ENCODE assay signal across 1 cellular context in the genomic region with DNA sequence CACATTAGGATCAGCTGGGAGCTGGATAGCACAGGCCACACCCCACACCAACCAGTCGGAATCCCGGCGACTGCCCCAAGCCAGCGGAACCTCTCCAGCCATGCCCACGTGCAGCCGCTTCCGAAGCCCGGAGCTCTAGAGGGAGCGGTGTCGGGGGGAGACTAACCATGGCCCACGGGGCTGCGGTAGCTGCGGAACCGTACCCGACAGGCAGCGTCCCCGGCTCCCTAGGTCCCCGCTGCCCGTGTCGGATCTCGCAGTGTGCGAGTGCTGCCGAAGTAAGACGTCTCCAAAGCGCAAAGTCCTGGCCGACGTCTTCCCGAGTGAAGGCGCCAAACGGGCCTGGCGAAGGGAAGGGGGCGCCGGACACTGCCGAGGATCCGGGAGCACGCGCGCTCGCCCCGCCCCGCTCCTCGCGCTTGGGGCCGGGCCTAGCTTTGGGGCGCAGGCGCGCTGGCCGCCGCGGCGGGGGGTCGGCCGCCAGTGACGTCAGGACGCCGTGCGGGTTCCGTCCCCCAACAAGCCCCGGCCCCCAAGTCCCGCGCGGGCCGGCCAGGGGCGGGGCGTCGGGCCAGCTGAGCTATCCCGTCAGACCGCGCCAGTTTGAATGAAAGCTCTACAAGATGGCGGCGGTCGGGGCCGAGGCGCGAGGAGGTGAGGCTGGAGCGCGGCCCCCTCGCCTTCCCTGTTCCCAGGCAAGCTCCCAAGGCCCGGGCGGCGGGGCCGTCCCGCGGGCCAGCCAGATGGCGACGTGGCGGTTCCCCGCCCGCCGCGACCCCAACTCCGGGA.
TF ChIP-seq lines count a peak whose summit lies in the region.

A gene with protein sequence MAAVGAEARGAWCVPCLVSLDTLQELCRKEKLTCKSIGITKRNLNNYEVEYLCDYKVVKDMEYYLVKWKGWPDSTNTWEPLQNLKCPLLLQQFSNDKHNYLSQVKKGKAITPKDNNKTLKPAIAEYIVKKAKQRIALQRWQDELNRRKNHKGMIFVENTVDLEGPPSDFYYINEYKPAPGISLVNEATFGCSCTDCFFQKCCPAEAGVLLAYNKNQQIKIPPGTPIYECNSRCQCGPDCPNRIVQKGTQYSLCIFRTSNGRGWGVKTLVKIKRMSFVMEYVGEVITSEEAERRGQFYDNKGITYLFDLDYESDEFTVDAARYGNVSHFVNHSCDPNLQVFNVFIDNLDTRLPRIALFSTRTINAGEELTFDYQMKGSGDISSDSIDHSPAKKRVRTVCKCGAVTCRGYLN (plus strand): TSS at position 601 of the 789 bp plus-strand sequence. CDS start 23 bp downstream, at position 624.

TF ChIP-seq in HepG2, 621 proteins besides CTCF, POLR2A, EP300 and RAD21 (continued from another document and continues in another):
- TF ChIP-seq ZFY (CRISPR knock-in tag; IDR thresholded peaks at IDR 0.05) (peak; percentile 92), ZNF777 (CRISPR knock-in tag; IDR thresholded peaks at IDR 0.05) (peak; percentile 84), JUND (CRISPR knock-in tag; IDR thresholded peaks at IDR 0.05) (peak; percentile 63; the same call in 1 of the 2 replicates), WIZ (CRISPR knock-in tag; IDR thresholded peaks at IDR 0.05) (0 out of 2 replicates have a peak, but pooled peaks have one; percentile 22), ISX (CRISPR knock-in tag; conservative IDR thresholded peaks at IDR 0.05) (no peak), U2AF1 (optimal IDR thresholded peaks at IDR 0.05; ENCODE audit: low read depth, low read length) (no peak), TGIF2 (CRISPR knock-in tag; IDR thresholded peaks at IDR 0.05) (peak; percentile 36; the same call in 1 of the 2 replicates), ZHX1 (CRISPR knock-in tag; IDR thresholded peaks at IDR 0.05; ENCODE audit: low read depth) (peak; percentile 26; the same call in 1 of the 2 replicates), BRCA1 (CRISPR knock-in tag; IDR thresholded peaks at IDR 0.05) (0 out of 2 replicates have a peak, but pooled peaks have one; percentile 79), SIN3B (IDR thresholded peaks at IDR 0.05; ENCODE audit: low read length) (peak; percentile 75; the same call in 1 of the 2 replicates), ZNF263 (CRISPR knock-in tag; IDR thresholded peaks at IDR 0.05) (peak; percentile 56; the same call in 1 of the 2 replicates), POLR2AphosphoS5 (IDR thresholded peaks at IDR 0.05; ENCODE audit: low read depth, low read length) (peak; percentile 86), HOXA9 (CRISPR knock-in tag; IDR thresholded peaks at IDR 0.05; ENCODE audit: borderline replicate concordance) (no peak), ZFP41 (CRISPR knock-in tag; IDR thresholded peaks at IDR 0.05; ENCODE audit: borderline replicate concordance) (no peak), ZNF792 (CRISPR knock-in tag; IDR thresholded peaks at IDR 0.05) (peak; percentile 64; the same call in 1 of the 2 replicates), ZNF605 (CRISPR knock-in tag; IDR thresholded peaks at IDR 0.05) (peak; percentile 83), CEBPG (CRISPR knock-in tag; IDR thresholded peaks at IDR 0.05) (0 out of 2 replicates have a peak, but pooled peaks have one; percentile 3), ZNF850 (CRISPR knock-in tag; conservative IDR thresholded peaks at IDR 0.05) (no peak), ZBTB7A (CRISPR knock-in tag; IDR thresholded peaks at IDR 0.05) (peak; percentile 69), GATAD2A (CRISPR knock-in tag; IDR thresholded peaks at IDR 0.05) (peak; percentile 17; the same call in 1 of the 2 replicates), E2F1 (CRISPR knock-in tag; IDR thresholded peaks at IDR 0.05) (peak; percentile 73; the same call in 1 of the 2 replicates), ZNF772 (CRISPR knock-in tag; IDR thresholded peaks at IDR 0.05) (no peak; the same call in 1 of the 2 replicates), DR1 (CRISPR knock-in tag; IDR thresholded peaks at IDR 0.05) (peak; percentile 73), CEBPZ (IDR thresholded peaks at IDR 0.05; ENCODE audit: low read length) (no peak), ZNF768 (CRISPR knock-in tag; IDR thresholded peaks at IDR 0.05) (peak; percentile 17; the same call in 1 of the 2 replicates), MEIS2 (CRISPR knock-in tag; IDR thresholded peaks at IDR 0.05) (peak; percentile 62; the same call in 1 of the 2 replicates), RCOR2 (CRISPR knock-in tag; IDR thresholded peaks at IDR 0.05) (no peak), SAP130 (CRISPR knock-in tag; IDR thresholded peaks at IDR 0.05; ENCODE audit: low read depth) (peak; percentile 82), TP53 (CRISPR knock-in tag; conservative IDR thresholded peaks at IDR 0.05) (0 out of 2 replicates have a peak, but pooled peaks have one; percentile 18), TEAD3 (CRISPR knock-in tag; optimal IDR thresholded peaks at IDR 0.05; ENCODE audit: borderline replicate concordance) (no peak), ZNF83 (CRISPR knock-in tag; IDR thresholded peaks at IDR 0.05; ENCODE audit: borderline replicate concordance) (no peak), ZNF44 (CRISPR knock-in tag; IDR thresholded peaks at IDR 0.05) (peak; percentile 77; the same call in 1 of the 2 replicates)
- TF ChIP-seq, protein P1, sequence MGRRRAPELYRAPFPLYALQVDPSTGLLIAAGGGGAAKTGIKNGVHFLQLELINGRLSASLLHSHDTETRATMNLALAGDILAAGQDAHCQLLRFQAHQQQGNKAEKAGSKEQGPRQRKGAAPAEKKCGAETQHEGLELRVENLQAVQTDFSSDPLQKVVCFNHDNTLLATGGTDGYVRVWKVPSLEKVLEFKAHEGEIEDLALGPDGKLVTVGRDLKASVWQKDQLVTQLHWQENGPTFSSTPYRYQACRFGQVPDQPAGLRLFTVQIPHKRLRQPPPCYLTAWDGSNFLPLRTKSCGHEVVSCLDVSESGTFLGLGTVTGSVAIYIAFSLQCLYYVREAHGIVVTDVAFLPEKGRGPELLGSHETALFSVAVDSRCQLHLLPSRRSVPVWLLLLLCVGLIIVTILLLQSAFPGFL (CRISPR knock-in tag; IDR thresholded peaks at IDR 0.05) = no peak
- TF ChIP-seq, protein P2, sequence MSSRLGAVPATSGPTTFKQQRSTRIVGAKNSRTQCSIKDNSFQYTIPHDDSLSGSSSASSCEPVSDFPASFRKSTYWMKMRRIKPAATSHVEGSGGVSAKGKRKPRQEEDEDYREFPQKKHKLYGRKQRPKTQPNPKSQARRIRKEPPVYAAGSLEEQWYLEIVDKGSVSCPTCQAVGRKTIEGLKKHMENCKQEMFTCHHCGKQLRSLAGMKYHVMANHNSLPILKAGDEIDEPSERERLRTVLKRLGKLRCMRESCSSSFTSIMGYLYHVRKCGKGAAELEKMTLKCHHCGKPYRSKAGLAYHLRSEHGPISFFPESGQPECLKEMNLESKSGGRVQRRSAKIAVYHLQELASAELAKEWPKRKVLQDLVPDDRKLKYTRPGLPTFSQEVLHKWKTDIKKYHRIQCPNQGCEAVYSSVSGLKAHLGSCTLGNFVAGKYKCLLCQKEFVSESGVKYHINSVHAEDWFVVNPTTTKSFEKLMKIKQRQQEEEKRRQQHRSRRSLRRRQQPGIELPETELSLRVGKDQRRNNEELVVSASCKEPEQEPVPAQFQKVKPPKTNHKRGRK (CRISPR knock-in tag; IDR thresholded peaks at IDR 0.05) = no peak
- TF ChIP-seq, protein P3, sequence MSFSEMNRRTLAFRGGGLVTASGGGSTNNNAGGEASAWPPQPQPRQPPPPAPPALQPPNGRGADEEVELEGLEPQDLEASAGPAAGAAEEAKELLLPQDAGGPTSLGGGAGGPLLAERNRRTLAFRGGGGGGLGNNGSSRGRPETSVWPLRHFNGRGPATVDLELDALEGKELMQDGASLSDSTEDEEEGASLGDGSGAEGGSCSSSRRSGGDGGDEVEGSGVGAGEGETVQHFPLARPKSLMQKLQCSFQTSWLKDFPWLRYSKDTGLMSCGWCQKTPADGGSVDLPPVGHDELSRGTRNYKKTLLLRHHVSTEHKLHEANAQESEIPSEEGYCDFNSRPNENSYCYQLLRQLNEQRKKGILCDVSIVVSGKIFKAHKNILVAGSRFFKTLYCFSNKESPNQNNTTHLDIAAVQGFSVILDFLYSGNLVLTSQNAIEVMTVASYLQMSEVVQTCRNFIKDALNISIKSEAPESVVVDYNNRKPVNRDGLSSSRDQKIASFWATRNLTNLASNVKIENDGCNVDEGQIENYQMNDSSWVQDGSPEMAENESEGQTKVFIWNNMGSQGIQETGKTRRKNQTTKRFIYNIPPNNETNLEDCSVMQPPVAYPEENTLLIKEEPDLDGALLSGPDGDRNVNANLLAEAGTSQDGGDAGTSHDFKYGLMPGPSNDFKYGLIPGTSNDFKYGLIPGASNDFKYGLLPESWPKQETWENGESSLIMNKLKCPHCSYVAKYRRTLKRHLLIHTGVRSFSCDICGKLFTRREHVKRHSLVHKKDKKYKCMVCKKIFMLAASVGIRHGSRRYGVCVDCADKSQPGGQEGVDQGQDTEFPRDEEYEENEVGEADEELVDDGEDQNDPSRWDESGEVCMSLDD (CRISPR knock-in tag; IDR thresholded peaks at IDR 0.05; ENCODE audit: borderline replicate concordance) = no peak; the same call in 1 of the 2 replicates
- TF ChIP-seq, protein P4, sequence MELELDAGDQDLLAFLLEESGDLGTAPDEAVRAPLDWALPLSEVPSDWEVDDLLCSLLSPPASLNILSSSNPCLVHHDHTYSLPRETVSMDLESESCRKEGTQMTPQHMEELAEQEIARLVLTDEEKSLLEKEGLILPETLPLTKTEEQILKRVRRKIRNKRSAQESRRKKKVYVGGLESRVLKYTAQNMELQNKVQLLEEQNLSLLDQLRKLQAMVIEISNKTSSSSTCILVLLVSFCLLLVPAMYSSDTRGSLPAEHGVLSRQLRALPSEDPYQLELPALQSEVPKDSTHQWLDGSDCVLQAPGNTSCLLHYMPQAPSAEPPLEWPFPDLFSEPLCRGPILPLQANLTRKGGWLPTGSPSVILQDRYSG (CRISPR knock-in tag; IDR thresholded peaks at IDR 0.05) = peak; percentile 86; the same call in 1 of the 2 replicates
- TF ChIP-seq, protein P5, sequence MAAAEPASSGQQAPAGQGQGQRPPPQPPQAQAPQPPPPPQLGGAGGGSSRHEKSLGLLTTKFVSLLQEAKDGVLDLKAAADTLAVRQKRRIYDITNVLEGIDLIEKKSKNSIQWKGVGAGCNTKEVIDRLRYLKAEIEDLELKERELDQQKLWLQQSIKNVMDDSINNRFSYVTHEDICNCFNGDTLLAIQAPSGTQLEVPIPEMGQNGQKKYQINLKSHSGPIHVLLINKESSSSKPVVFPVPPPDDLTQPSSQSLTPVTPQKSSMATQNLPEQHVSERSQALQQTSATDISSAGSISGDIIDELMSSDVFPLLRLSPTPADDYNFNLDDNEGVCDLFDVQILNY (CRISPR knock-in tag; conservative IDR thresholded peaks at IDR 0.05) = peak; percentile 94
- TF ChIP-seq, protein P6, sequence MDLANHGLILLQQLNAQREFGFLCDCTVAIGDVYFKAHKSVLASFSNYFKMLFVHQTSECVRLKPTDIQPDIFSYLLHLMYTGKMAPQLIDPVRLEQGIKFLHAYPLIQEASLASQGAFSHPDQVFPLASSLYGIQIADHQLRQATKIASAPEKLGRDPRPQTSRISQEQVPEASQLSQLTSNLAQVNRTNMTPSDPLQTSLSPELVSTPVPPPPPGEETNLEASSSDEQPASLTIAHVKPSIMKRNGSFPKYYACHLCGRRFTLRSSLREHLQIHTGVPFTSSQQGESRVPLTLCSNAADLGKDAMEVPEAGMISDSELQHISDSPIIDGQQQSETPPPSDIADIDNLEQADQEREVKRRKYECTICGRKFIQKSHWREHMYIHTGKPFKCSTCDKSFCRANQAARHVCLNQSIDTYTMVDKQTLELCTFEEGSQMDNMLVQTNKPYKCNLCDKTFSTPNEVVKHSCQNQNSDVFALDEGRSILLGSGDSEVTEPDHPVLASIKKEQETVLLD (CRISPR knock-in tag; IDR thresholded peaks at IDR 0.05; ENCODE audit: low read depth) = 0 out of 2 replicates have a peak, but pooled peaks have one; percentile 41
